Comparison of ENCODE assay signal across 1 cellular context in genomic region chrX:1925053-1925481, GRCh38.
A peak's percentile ranks its signal among the peaks of the same experiment; 100 is the strongest.
TF ChIP-seq lines count a peak whose summit lies in the region.

No MANE protein-coding gene starts in this region.

TF ChIP-seq in H1, 55 proteins besides CTCF, POLR2A, EP300 and RAD21 (continued from another document):
- no peak for TF ChIP-seq BACH1 (IDR thresholded peaks at IDR 0.05; ENCODE audit: low read length)
- peak; percentile 55; the same call in 1 of the 2 replicates for TF ChIP-seq ATF2 (IDR thresholded peaks at IDR 0.05; ENCODE audit: low read length)
- no peak for TF ChIP-seq GTF2F1 (IDR thresholded peaks at IDR 0.05; ENCODE audit: borderline replicate concordance, low read depth, low read length)
- no peak for TF ChIP-seq CEBPB (IDR thresholded peaks at IDR 0.05; ENCODE audit: low read depth, low read length)
- peak; percentile 88; the same call in 1 of the 2 replicates for TF ChIP-seq TEAD4 (IDR thresholded peaks at IDR 0.05; ENCODE audit: low read depth, low read length)
- 0 out of 2 replicates have a peak, but pooled peaks have one; percentile 23 for TF ChIP-seq POLR2AphosphoS5 (IDR thresholded peaks at IDR 0.05; ENCODE audit: low read depth, low read length)
- no peak for TF ChIP-seq SIX5 (IDR thresholded peaks at IDR 0.05; ENCODE audit: low read depth, low read length)
- peak; percentile 8 for TF ChIP-seq TAF7 (optimal IDR thresholded peaks at IDR 0.05; ENCODE audit: borderline replicate concordance, low read depth, low read length)
- TF ChIP-seq CTBP2 (IDR thresholded peaks at IDR 0.05; ENCODE audit: borderline replicate concordance, insufficient read depth, insufficient read length, low read length): peak; percentile 88
- TF ChIP-seq ATF3 (IDR thresholded peaks at IDR 0.05; ENCODE audit: insufficient read depth, low read depth, low read length): no peak
- TF ChIP-seq CHD2 (IDR thresholded peaks at IDR 0.05; ENCODE audit: low read length): no peak
